9 cellular contexts compared by ENCODE assay signal in the genomic region with DNA sequence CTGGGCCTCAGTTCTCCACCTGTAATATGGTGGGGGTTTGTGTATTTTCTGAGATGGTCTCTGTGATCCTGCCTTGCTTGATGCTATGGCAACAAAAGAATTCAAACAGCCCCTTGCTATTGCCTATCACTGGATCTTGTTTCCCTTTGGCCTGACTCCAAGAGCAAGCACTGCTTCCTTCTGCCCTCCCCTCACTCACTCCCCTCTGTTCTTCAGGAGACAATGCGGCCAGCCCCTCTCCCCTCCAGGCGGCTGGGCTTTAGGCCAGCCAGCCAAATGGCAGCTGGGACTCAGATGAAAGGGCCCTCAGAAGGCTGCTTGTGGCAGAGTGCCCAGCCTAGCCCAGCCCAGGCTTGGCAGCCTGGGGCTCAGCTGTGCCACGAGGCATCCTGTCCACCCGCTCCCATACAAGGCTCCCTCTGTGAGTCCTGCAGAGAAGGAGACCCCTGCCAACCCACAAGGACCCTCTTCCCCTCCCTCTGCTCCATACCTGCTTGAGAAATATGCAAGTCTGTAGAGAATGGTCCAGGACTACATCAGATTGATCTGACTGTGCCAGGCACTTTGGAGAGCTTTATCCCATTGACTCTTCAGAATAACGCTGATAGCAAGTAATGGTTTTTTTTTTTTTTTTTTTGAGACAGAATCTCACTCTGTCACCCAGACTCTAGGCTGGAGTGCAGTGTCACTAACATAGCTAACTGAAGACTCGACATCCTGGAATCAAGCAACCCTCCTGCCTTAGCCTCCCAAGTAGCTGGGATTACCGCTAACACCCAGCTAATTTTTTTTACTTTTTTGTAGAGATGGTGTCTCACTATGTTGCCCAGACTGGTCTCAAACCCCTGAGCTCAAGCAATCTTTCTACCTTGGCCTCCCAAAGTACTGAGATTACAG. TPM values are rescaled to one million over a fixed set of nuclear protein-coding genes. Genes with fewer than 3 reads are reported as not detected.
DNase-seq lines count a peak whose midpoint lies in the region; ATAC-seq and TF ChIP-seq lines count a peak whose summit lies in the region.
"Had no signal": no experiment of that assay in that cellular context is flagged by ENCODE, and none has a peak within 500 bp of the region (broad histone marks: within the 10 kb centered on the region; RNA-seq: fewer than 3 reads in every experiment).

No MANE protein-coding gene starts in this region.

- H3K36me3 Mint-ChIP-seq in activated naive CD8-positive, alpha-beta T cell treated with anti-CD3 and anti-CD28 coated beads, Interleukin-2, amount 50 U/mL, for 24 hours (ENCODE audit: low read depth) = no peaks in the 10 kb centered on the region

- no peaks in the 10 kb centered on the region for H3K4me1 Mint-ChIP-seq in activated naive CD8-positive, alpha-beta T cell treated with anti-CD3 and anti-CD28 coated beads, Interleukin-2, amount 50 U/mL, for 24 hours

- ATAC-seq in HG03342 (IDR thresholded peaks at IDR 0.05; ENCODE audit: unreplicated experiment) (no peak), HG02642 (IDR thresholded peaks at IDR 0.05; ENCODE audit: poor library complexity, unreplicated experiment) (no peak)
- ATAC-seq in activated naive CD8-positive, alpha-beta T cell treated with anti-CD3 and anti-CD28 coated beads, Interleukin-2, amount 50 U/mL, for 24 hours = no peak

- H3K9me3 Mint-ChIP-seq in activated naive CD8-positive, alpha-beta T cell treated with anti-CD3 and anti-CD28 coated beads, Interleukin-2, amount 50 U/mL, for 24 hours = no peaks in the 10 kb centered on the region

- no peak overlapping the region for H3K4me3 Mint-ChIP-seq in activated naive CD8-positive, alpha-beta T cell treated with anti-CD3 and anti-CD28 coated beads, Interleukin-2, amount 50 U/mL, for 24 hours

- TF ChIP-seq CTCF in epithelial cell of esophagus (IDR thresholded peaks at IDR 0.05; ENCODE audit: insufficient read depth, low read depth, low read length, missing control alignments) = no peak

- H3K4me3 ChIP-seq in epithelial cell of esophagus (ENCODE audit: low read length) = no peak overlapping the region

- no peak overlapping the region for H3K27ac Mint-ChIP-seq in activated naive CD8-positive, alpha-beta T cell treated with anti-CD3 and anti-CD28 coated beads, Interleukin-2, amount 50 U/mL, for 24 hours

- DNase-seq in H4 (ENCODE audit: low spot score) (peak; percentile 81), NCI-H748 treated with DMSO at 0.1 percent for 48 hours (lab: John Stamatoyannopoulos, UW) (peak; percentile 74), epithelial cell of esophagus (ENCODE audit: low read depth) (peak; percentile 22), occipital lobe (lab: John Stamatoyannopoulos, UW) (peak; percentile 80), T-helper 9 cell (no peak)
- DNase-seq in activated naive CD8-positive, alpha-beta T cell treated with anti-CD3 and anti-CD28 coated beads, Interleukin-2, amount 50 U/mL, for 24 hours = no peak

- no peaks in the 10 kb centered on the region for H3K27me3 Mint-ChIP-seq in activated naive CD8-positive, alpha-beta T cell treated with anti-CD3 and anti-CD28 coated beads, Interleukin-2, amount 50 U/mL, for 24 hours

RNA-seq across cellular contexts. Expression of a gene that starts 7.6 kb away (rescaled TPM):
- total RNA-seq in H4 (2014; rRNA removed; shearing (Covaris generic)) = 0.77 TPM in 1 of 2 replicates, not detected in the other
- total RNA-seq in occipital lobe = 0.78 TPM

RNA-seq across cellular contexts. Expression of a gene that starts 33.0 kb away (rescaled TPM):
- total RNA-seq in H4 (2014; rRNA removed; shearing (Covaris generic)) = not detected in 2 replicates
- total RNA-seq in occipital lobe = not detected
- total RNA-seq: bronchial epithelial cell had no signal

RNA-seq across cellular contexts. Expression of a gene that starts 36.2 kb away (rescaled TPM):
- 26.5 and 28.2 TPM in 2 replicates for total RNA-seq in H4 (2014; rRNA removed; shearing (Covaris generic))
- 50.8 TPM for total RNA-seq in occipital lobe

RNA-seq across cellular contexts. Expression of a gene that starts 49.0 kb away (rescaled TPM):
- total RNA-seq in H4 (2014; rRNA removed; shearing (Covaris generic)) = 121 and 127 TPM in 2 replicates
- 68.0 TPM for total RNA-seq in occipital lobe

Comparison
In these comparisons a context has a peak if more than half of its experiments do, and no peak if none do; other contexts are left out.
1. DNase-seq: peak in H4 (single experiment), NCI-H748 treated with DMSO at 0.1 percent for 48 hours (single experiment), epithelial cell of esophagus (single experiment) and occipital lobe (single experiment); none in T-helper 9 cell (single experiment) and activated naive CD8-positive, alpha-beta T cell treated with anti-CD3 and anti-CD28 coated beads, Interleukin-2, amount 50 U/mL, for 24 hours (single experiment).